13 cellular contexts compared by ENCODE assay signal in genomic region chr18:456361-456821, GRCh38. TPM values are rescaled to one million over a fixed set of nuclear protein-coding genes. Genes with fewer than 3 reads are reported as not detected.
A peak's percentile ranks its signal among the peaks of the same experiment; 100 is the strongest.
DNase-seq lines count a peak whose midpoint lies in the region; ATAC-seq and TF ChIP-seq lines count a peak whose summit lies in the region.
"Had no signal": no experiment of that assay in that cellular context is flagged by ENCODE, and none has a peak within 500 bp of the region (broad histone marks: within the 10 kb centered on the region; RNA-seq: fewer than 3 reads in every experiment).

No MANE protein-coding gene starts in this region.

- no peak overlapping the region for H3K23ac ChIP-seq in neuronal stem cell (ENCODE audit: low read depth, low read length, poor library complexity)

- H2AFZ ChIP-seq in neuronal stem cell (ENCODE audit: low read length): peak overlapping the region; percentile 35

- H3K9me3 ChIP-seq in adipocyte (ENCODE audit: control insufficient read depth, low read length) (peaks cover under 1% of the 10 kb centered on the region), neuronal stem cell (replicated peaks in 1 of 2; ENCODE audit: control insufficient read depth in 2 of 2, insufficient read depth in 1 of 2, low read depth in 1 of 2, low read length in 2 of 2) (no peaks in the 10 kb centered on the region)

- peaks cover 12% of the 10 kb centered on the region for H3K9me3 Mint-ChIP-seq in type B pancreatic cell

- H3K4me3 ChIP-seq in adipocyte (ENCODE audit: low read length): peak overlapping the region; percentile 75
- H3K4me3 ChIP-seq in neuronal stem cell (ENCODE audit: low read length in 2 of 2): no peak overlapping the region

- H3K27ac ChIP-seq in neuronal stem cell (replicated peaks; ENCODE audit: low read length): no peak overlapping the region

- H3K18ac ChIP-seq in neuronal stem cell (ENCODE audit: low read length): no peak overlapping the region

- no peak for TF ChIP-seq CTCF in type B pancreatic cell (conservative IDR thresholded peaks at IDR 0.05)

- DNase-seq in adipocyte (ENCODE audit: low read depth) (no peak), Right ventricle myocardium superior (peak; percentile 73), neuronal stem cell (ENCODE audit: low spot score) (no peak), type B pancreatic cell (ENCODE audit: extremely low spot score, unreplicated experiment) (no peak), DMS 273 (lab: John Stamatoyannopoulos, UW; ENCODE audit: unreplicated experiment) (no peak), RPMI8226 (no peak)
- no peak for DNase-seq in stimulated activated naive CD4-positive, alpha-beta T cell treated with Interleukin-2 at 50 U/mL for 16 hours (lab: John Stamatoyannopoulos, UW)
- DNase-seq: activated CD4-positive, alpha-beta T cell treated with anti-CD3 and anti-CD28 coated beads for 48 hours; activated naive CD4-positive, alpha-beta T cell treated with anti-CD3 and anti-CD28 coated beads, Interleukin-2, amount 50 U/mL, for 16 hours; kidney glomerular epithelial cell; small intestine; stimulated activated CD8-positive, alpha-beta memory T cell treated with anti-CD3 and anti-CD28 coated beads, Interleukin-4, amount 100 ng/mL, for 48 hours had no signal

- peak overlapping the region; percentile 77 for H3K9ac ChIP-seq in adipocyte (ENCODE audit: low read length)
- H3K9ac ChIP-seq in neuronal stem cell (ENCODE audit: low read depth, low read length, poor library complexity): no peak overlapping the region

- no peak overlapping the region for H3K4me2 ChIP-seq in neuronal stem cell (ENCODE audit: insufficient read depth, low read length, poor library complexity, severe bottlenecking)

- H2BK15ac ChIP-seq in neuronal stem cell (ENCODE audit: low read length): no peak overlapping the region

- H3K27me3 Mint-ChIP-seq in type B pancreatic cell: peaks cover 6% of the 10 kb centered on the region

- H3K27ac Mint-ChIP-seq in type B pancreatic cell: peak overlapping the region; percentile 80

- H2AK5ac ChIP-seq in neuronal stem cell (ENCODE audit: low read depth, low read length): no peak overlapping the region

- no peaks in the 10 kb centered on the region for H3K79me1 ChIP-seq in neuronal stem cell (ENCODE audit: low read depth, low read length)

- WGBS in neuronal stem cell (ENCODE audit: extremely low coverage in 2 of 2, insufficient read length in 2 of 2, insufficient replicate concordance in 1 of 2), 2 donors: no CpG with 5 or more reads among the region's 15 CpGs

- peaks cover 28% of the 10 kb centered on the region for H3K4me1 ChIP-seq in adipocyte (ENCODE audit: control insufficient read depth, insufficient read depth, low read length)
- no peaks in the 10 kb centered on the region for H3K4me1 ChIP-seq in neuronal stem cell (ENCODE audit: control insufficient read depth in 2 of 2, insufficient read depth in 1 of 2, low read depth in 1 of 2, low read length in 2 of 2)

- no peak overlapping the region for H2BK12ac ChIP-seq in neuronal stem cell (ENCODE audit: low read length)

- H4K91ac ChIP-seq in neuronal stem cell (ENCODE audit: low read depth, low read length, poor library complexity): no peak overlapping the region

- intact Hi-C loops in Right ventricle myocardium superior (cut with DNase I): no loop called here

- peaks cover 4% of the 10 kb centered on the region for H3K36me3 Mint-ChIP-seq in type B pancreatic cell

- H4K8ac ChIP-seq in neuronal stem cell (ENCODE audit: low read depth, low read length): no peak overlapping the region

- H3K36me3 ChIP-seq in adipocyte (ENCODE audit: control insufficient read depth, insufficient read depth, low read length, severe bottlenecking) (no peaks in the 10 kb centered on the region), neuronal stem cell (replicated peaks in 1 of 2; ENCODE audit: control insufficient read depth in 2 of 2, insufficient read depth in 2 of 2, low read length in 2 of 2) (no peaks in the 10 kb centered on the region)

- H2BK120ac ChIP-seq in neuronal stem cell (ENCODE audit: low read depth, low read length): no peak overlapping the region

- H3K27me3 ChIP-seq in adipocyte (replicated peaks; ENCODE audit: control insufficient read depth, insufficient read depth, low read length): no peaks in the 10 kb centered on the region
- no peaks in the 10 kb centered on the region for H3K27me3 ChIP-seq in neuronal stem cell (ENCODE audit: control insufficient read depth in 3 of 3, insufficient read depth in 3 of 3, low read depth in 1 of 3, low read length in 3 of 3)

- H3K4ac ChIP-seq in neuronal stem cell (ENCODE audit: low read length): no peak overlapping the region

- H3K14ac ChIP-seq in neuronal stem cell (ENCODE audit: low read length): no peak overlapping the region

- H2BK5ac ChIP-seq in neuronal stem cell (ENCODE audit: low read length): no peak overlapping the region

- peak overlapping the region; percentile 56 for H3K4me3 Mint-ChIP-seq in type B pancreatic cell

- ATAC-seq in Right ventricle myocardium superior (ENCODE audit: poor library complexity): peak; percentile 81
- no peak for ATAC-seq in HG02840 (IDR thresholded peaks at IDR 0.05; ENCODE audit: low FRiP score, unreplicated experiment)

- peaks cover 47% of the 10 kb centered on the region for H3K4me1 Mint-ChIP-seq in type B pancreatic cell (ENCODE audit: unreplicated experiment)

RNA-seq across cellular contexts. Expression of gene COLEC12, which starts 44.1 kb away (rescaled TPM):
- total RNA-seq in Right ventricle myocardium superior (9.1 TPM), type B pancreatic cell (ENCODE audit: low replicate concordance) (6.5 and 61.3 TPM in 2 replicates)
- 1.0 TPM for polyA plus RNA-seq in neuronal stem cell (2013, experiment 1 of 2)
- 1.1 TPM for polyA plus RNA-seq in neuronal stem cell (2013, experiment 2 of 2)
